8 cellular contexts compared by ENCODE assay signal in genomic region chr11:124740277-124740882, GRCh38. TPM values are rescaled to one million over a fixed set of nuclear protein-coding genes. Genes with fewer than 3 reads are reported as not detected.
DNase-seq lines count a peak whose midpoint lies in the region; ATAC-seq, FAIRE-seq and TF ChIP-seq lines count a peak whose summit lies in the region.

No MANE protein-coding gene starts in this region.

- H3K4me3 Mint-ChIP-seq in CD8-positive, alpha-beta T cell = peak overlapping the region; percentile 83

- no peak for FAIRE-seq in HepG2 (lab: Jason Lieb, UNC)

- peaks cover 16% of the 10 kb centered on the region for H3K4me1 ChIP-seq in CD8-positive, alpha-beta T cell (ENCODE audit: insufficient read depth, low read length)
- peaks cover 18% of the 10 kb centered on the region for H3K4me1 ChIP-seq in HepG2 (ENCODE audit: insufficient read depth, low read length)

- no peak overlapping the region for H2AFZ ChIP-seq in HepG2 (ENCODE audit: low read length)

- TF ChIP-seq RAD21 in HepG2 (CRISPR knock-in tag; IDR thresholded peaks at IDR 0.05) = no peak

- H3K36me3 Mint-ChIP-seq in CD8-positive, alpha-beta T cell = no peaks in the 10 kb centered on the region

- H3K27me3 ChIP-seq in CD8-positive, alpha-beta T cell (ENCODE audit: insufficient read depth, low read length) = no peaks in the 10 kb centered on the region
- H3K27me3 ChIP-seq in brain microvascular endothelial cell (replicated peaks) (peaks cover 2% of the 10 kb centered on the region), HepG2 (ENCODE audit: control insufficient read depth in 1 of 2, insufficient read depth in 2 of 2, low read length in 2 of 2) (peaks cover 2 to 81% of the 10 kb centered on the region in 2 experiments; a peak in 4 of 5 replicates)

- TF ChIP-seq EP300 in HepG2 (IDR thresholded peaks at IDR 0.05; ENCODE audit: low read depth in 2 of 2, low read length in 2 of 2) = no peak
- TF ChIP-seq EP300 in HepG2 (CRISPR knock-in tag; IDR thresholded peaks at IDR 0.05; ENCODE audit: borderline replicate concordance) = no peak

- H3K9me3 ChIP-seq in CD8-positive, alpha-beta T cell (ENCODE audit: low read length) = no peaks in the 10 kb centered on the region
- no peaks in the 10 kb centered on the region for H3K9me3 ChIP-seq in HepG2 (ENCODE audit: low read length)

- H3K9me3 Mint-ChIP-seq in CD8-positive, alpha-beta T cell = no peaks in the 10 kb centered on the region

- BruUV-seq in HepG2 (replicated peaks; lab: Mats Ljungman, UMichigan) = no TSS peak

- peak overlapping the region; percentile 73 for H3K4me3 ChIP-seq in CD8-positive, alpha-beta T cell (ENCODE audit: low read depth, low read length)
- H3K4me3 ChIP-seq in brain microvascular endothelial cell (ENCODE audit: low read depth, low read length) (peak overlapping the region; percentile 64), HepG2 (replicated peaks in 1 of 3; ENCODE audit: insufficient read depth in 1 of 3, low read depth in 2 of 3, low read length in 3 of 3) (peak overlapping the region; percentile 41 to 68 (median 64))

- no peak overlapping the region for H3K9ac ChIP-seq in HepG2 (ENCODE audit: insufficient read depth, low read depth, low read length)

- TF ChIP-seq CTCF in CD8-positive, alpha-beta T cell (IDR thresholded peaks at IDR 0.05) = peak; percentile 73
- TF ChIP-seq CTCF in brain microvascular endothelial cell (IDR thresholded peaks at IDR 0.05; ENCODE audit: low read depth, low read length, missing control alignments) = peak; percentile 68
- no peak for TF ChIP-seq CTCF in HepG2 (CRISPR knock-in tag; IDR thresholded peaks at IDR 0.05)

- peaks cover 23% of the 10 kb centered on the region for H3K4me1 Mint-ChIP-seq in CD8-positive, alpha-beta T cell (ENCODE audit: low read depth)

- ATAC-seq in CD8-positive, alpha-beta T cell = peak; percentile 54
- ATAC-seq in GM19467 (IDR thresholded peaks at IDR 0.05; ENCODE audit: unreplicated experiment) (peak; percentile 44), HG03565 (IDR thresholded peaks at IDR 0.05; ENCODE audit: unreplicated experiment) (peak; percentile 32), HepG2 (peak; percentile 50)

- H3K27ac ChIP-seq in CD8-positive, alpha-beta T cell (ENCODE audit: low read depth, low read length) = no peak overlapping the region
- no peak overlapping the region for H3K27ac ChIP-seq in brain microvascular endothelial cell
- H3K27ac ChIP-seq in HepG2 (ENCODE audit: extremely low read length, insufficient read depth, low read length) = no peak overlapping the region

- H3K27me3 Mint-ChIP-seq in CD8-positive, alpha-beta T cell (ENCODE audit: low read depth) = peaks cover 5% of the 10 kb centered on the region

- CTCF ChIA-PET in CD8-positive, alpha-beta T cell (lab: Charles Lee) = interaction anchor here (0.8 to 1.6 kb wide), 8 partner anchors 8 to 97 kb away, joined by 3 to 5 read pairs (median 3); partner anchors contain the start of genes SIAE and SPA17
- CTCF ChIA-PET in HepG2 (lab: Yijun Ruan, JAX; ENCODE audit: low intra/inter-chr PET ratio, low total read pairs) = interaction anchor here (1.5 kb wide), 1 partner anchor 19 kb away, joined by 3 read pairs; no protein-coding TSS in a partner anchor

- no peak overlapping the region for H3K27ac Mint-ChIP-seq in CD8-positive, alpha-beta T cell

- in situ Hi-C loops in brain microvascular endothelial cell (cut with HindIII; ENCODE audit: low pct_ligation_motif_present, low sequenced_read_pairs) = no loop called here
- in situ Hi-C loops in HepG2 (cut with HindIII; ENCODE audit: extremely low pct_ligation_motif_present, low pct_unique_long_range_greater_than_20kb) = no loop called here

- H3K79me2 ChIP-seq in HepG2 (ENCODE audit: insufficient read depth, low read length) = no peaks in the 10 kb centered on the region

- no peak for TF ChIP-seq POLR2A in HepG2 (IDR thresholded peaks at IDR 0.05; ENCODE audit: insufficient read depth in 1 of 2, low read depth in 2 of 2, low read length in 2 of 2)

- H3K4me2 ChIP-seq in HepG2 (ENCODE audit: low read depth, low read length) = peak overlapping the region; percentile 80

- 27% methylated on average over 16 of the region's 37 CpGs for WGBS in HepG2 (ENCODE audit: low lambda C conversion rate)

- POLR2A ChIA-PET in CD8-positive, alpha-beta T cell (lab: Charles Lee) = interaction anchor here (0.9 to 1.9 kb wide), 2 partner anchors 67 to 98 kb away, joined by 3 to 5 read pairs; partner anchors contain the start of genes SIAE and SPA17
- POLR2A ChIA-PET in HepG2 (lab: Yijun Ruan, JAX) = interaction anchor here (0.6 to 1.3 kb wide), 3 partner anchors 11 to 23 kb away, joined by 4 to 6 read pairs (median 5); no protein-coding TSS in a partner anchor

- no peaks in the 10 kb centered on the region for H3K36me3 ChIP-seq in CD8-positive, alpha-beta T cell (ENCODE audit: insufficient read depth, low read length)
- no peaks in the 10 kb centered on the region for H3K36me3 ChIP-seq in brain microvascular endothelial cell (replicated peaks)
- H3K36me3 ChIP-seq in HepG2 (replicated peaks in 1 of 2; ENCODE audit: control insufficient read depth in 1 of 2, insufficient read depth in 2 of 2, low read length in 2 of 2) = no peaks in the 10 kb centered on the region

- DNase-seq in CD8-positive, alpha-beta T cell = peak in 5 of 7 experiments; percentile 18 to 71 (median 56)
- DNase-seq in SW480 (ENCODE audit: low spot score) (peak; percentile 41), brain microvascular endothelial cell (no peak), HepG2 (ENCODE audit: low spot score) (no peak), mucosa of gallbladder (ENCODE audit: low spot score) (no peak)
- peak; percentile 78 for DNase-seq in stimulated activated CD8-positive, alpha-beta memory T cell treated with anti-CD3 and anti-CD28 coated beads, Interleukin-4, amount 100 ng/mL, for 48 hours

- intact Hi-C loops in CD8-positive, alpha-beta T cell (cut with DNase I, micrococcal nuclease) = loop anchor here in 1 of 2 experiments (10.0 kb wide), 1 partner anchor 214 kb away; the partner anchor contains the start of gene CCDC15
- intact Hi-C loops in HepG2 (cut with micrococcal nuclease; ENCODE audit: unreplicated experiment) = loop anchor here (5.0 to 10.0 kb wide), 2 partner anchors 54 to 998 kb away; partner anchors contain the start of gene ZNF202

- no peaks in the 10 kb centered on the region for H4K20me1 ChIP-seq in HepG2 (ENCODE audit: insufficient read depth, low read length)

RNA-seq across cellular contexts. Expression of gene NRGN, which starts 0.6 kb away (rescaled TPM):
- under 1 TPM; 0.31 to 0.41 TPM for total RNA-seq in CD8-positive, alpha-beta T cell
- 0.18 TPM in 1 of 2 replicates, not detected in the other for total RNA-seq in HepG2 (2016; rRNA removed; fragmentation: Illumina TruSeq; extraction: Trizol)
- not detected in 2 replicates for total RNA-seq in HepG2 (2016; cell fraction: cytosol; rRNA removed; fragmentation: Illumina TruSeq; extraction: Trizol; ENCODE audit: low read depth)
- 0.19 TPM in 1 of 2 replicates, not detected in the other for total RNA-seq in HepG2 (2016; cell fraction: insoluble cytoplasmic fraction; rRNA removed; fragmentation: Illumina TruSeq; extraction: Trizol)
- not detected in 2 replicates for total RNA-seq in HepG2 (2016; cell fraction: membrane; rRNA removed; fragmentation: Illumina TruSeq; extraction: Trizol)
- total RNA-seq in HepG2 (2016; cell fraction: nucleus; rRNA removed; fragmentation: Illumina TruSeq; extraction: Trizol) = 0.34 and 0.47 TPM in 2 replicates
- polyA plus RNA-seq in HepG2 (2011; rRNA removed) = 0.12 and 0.22 TPM in 2 replicates
- polyA plus RNA-seq in HepG2 (2011; cell fraction: cytosol; rRNA removed) = 0.14 and 0.28 TPM in 2 replicates
- polyA plus RNA-seq in HepG2 (2011; cell fraction: nucleus; rRNA removed) = 0.97 and 1.5 TPM in 2 replicates
- 0.17 and 0.63 TPM in 2 replicates for polyA plus RNA-seq in HepG2 (2012)
- polyA plus RNA-seq in HepG2 (2016; cell fraction: cytosol; fragmentation: Illumina TruSeq; extraction: Trizol; ENCODE audit: low read depth) = 0.25 and 0.49 TPM in 2 replicates
- 0.46 and 0.95 TPM in 2 replicates for polyA plus RNA-seq in HepG2 (2016; cell fraction: insoluble cytoplasmic fraction; fragmentation: Illumina TruSeq; extraction: Trizol; ENCODE audit: low read depth)
- polyA plus RNA-seq in HepG2 (2016; cell fraction: membrane; fragmentation: Illumina TruSeq; extraction: Trizol; ENCODE audit: low read depth) = 0.40 and 0.63 TPM in 2 replicates
- polyA plus RNA-seq in HepG2 (2016; cell fraction: nucleus; fragmentation: Illumina TruSeq; extraction: Trizol; ENCODE audit: insufficient read depth, low read depth) = 0.44 and 0.90 TPM in 2 replicates
- 0.98 and 1.9 TPM in 2 replicates for polyA minus RNA-seq in HepG2 (2011; rRNA and poly(A)+ RNA removed; ENCODE audit: low replicate concordance)
- not detected in 2 replicates for polyA minus RNA-seq in HepG2 (2011; cell fraction: cytosol; rRNA and poly(A)+ RNA removed)
- not detected in 2 replicates for polyA minus RNA-seq in HepG2 (2011; cell fraction: nucleus; rRNA and poly(A)+ RNA removed)
- total RNA-seq in mucosa of gallbladder = 6.1 TPM

RNA-seq across cellular contexts. Expression of gene VSIG2, which starts 11.7 kb away (rescaled TPM):
- total RNA-seq in CD8-positive, alpha-beta T cell = under 1 TPM; 0.58 to 0.65 TPM
- total RNA-seq in HepG2 (2016; rRNA removed; fragmentation: Illumina TruSeq; extraction: Trizol) = 0.46 and 0.80 TPM in 2 replicates
- 0.44 and 0.71 TPM in 2 replicates for total RNA-seq in HepG2 (2016; cell fraction: cytosol; rRNA removed; fragmentation: Illumina TruSeq; extraction: Trizol; ENCODE audit: low read depth)
- total RNA-seq in HepG2 (2016; cell fraction: insoluble cytoplasmic fraction; rRNA removed; fragmentation: Illumina TruSeq; extraction: Trizol) = 0.16 and 0.37 TPM in 2 replicates
- total RNA-seq in HepG2 (2016; cell fraction: membrane; rRNA removed; fragmentation: Illumina TruSeq; extraction: Trizol) = 0.49 and 0.62 TPM in 2 replicates
- 0.66 and 0.68 TPM in 2 replicates for total RNA-seq in HepG2 (2016; cell fraction: nucleus; rRNA removed; fragmentation: Illumina TruSeq; extraction: Trizol)
- polyA plus RNA-seq in HepG2 (2011; rRNA removed) = 2.7 and 3.5 TPM in 2 replicates
- 2.0 and 3.1 TPM in 2 replicates for polyA plus RNA-seq in HepG2 (2011; cell fraction: cytosol; rRNA removed)
- 3.6 and 3.8 TPM in 2 replicates for polyA plus RNA-seq in HepG2 (2011; cell fraction: nucleus; rRNA removed)
- polyA plus RNA-seq in HepG2 (2012) = 0.79 and 1.0 TPM in 2 replicates
- polyA plus RNA-seq in HepG2 (2016; cell fraction: cytosol; fragmentation: Illumina TruSeq; extraction: Trizol; ENCODE audit: low read depth) = 0.61 and 0.80 TPM in 2 replicates
- 0.58 TPM in 1 of 2 replicates, not detected in the other for polyA plus RNA-seq in HepG2 (2016; cell fraction: insoluble cytoplasmic fraction; fragmentation: Illumina TruSeq; extraction: Trizol; ENCODE audit: low read depth)
- polyA plus RNA-seq in HepG2 (2016; cell fraction: membrane; fragmentation: Illumina TruSeq; extraction: Trizol; ENCODE audit: low read depth) = 0.61 and 0.72 TPM in 2 replicates
- polyA plus RNA-seq in HepG2 (2016; cell fraction: nucleus; fragmentation: Illumina TruSeq; extraction: Trizol; ENCODE audit: insufficient read depth, low read depth) = 0.99 and 1.3 TPM in 2 replicates
- 2.1 TPM in 1 of 2 replicates, not detected in the other for polyA minus RNA-seq in HepG2 (2011; rRNA and poly(A)+ RNA removed; ENCODE audit: low replicate concordance)
- polyA minus RNA-seq in HepG2 (2011; cell fraction: cytosol; rRNA and poly(A)+ RNA removed) = 0.49 TPM in 1 of 2 replicates, not detected in the other
- polyA minus RNA-seq in HepG2 (2011; cell fraction: nucleus; rRNA and poly(A)+ RNA removed) = 0.39 TPM in 1 of 2 replicates, not detected in the other
- total RNA-seq in mucosa of gallbladder = 24.3 TPM

RNA-seq across cellular contexts. Expression of gene ESAM, which starts 21.7 kb away (rescaled TPM):
- 1 to 10 TPM in 1 of 2 experiments, under 1 TPM in 1; 0.69 to 1.6 TPM for total RNA-seq in CD8-positive, alpha-beta T cell
- total RNA-seq in HepG2 (2016; rRNA removed; fragmentation: Illumina TruSeq; extraction: Trizol) (0.48 and 1.2 TPM in 2 replicates), mucosa of gallbladder (22.0 TPM)
- total RNA-seq in HepG2 (2016; cell fraction: cytosol; rRNA removed; fragmentation: Illumina TruSeq; extraction: Trizol; ENCODE audit: low read depth) = 0.44 and 0.51 TPM in 2 replicates
- 0.33 and 1.5 TPM in 2 replicates for total RNA-seq in HepG2 (2016; cell fraction: insoluble cytoplasmic fraction; rRNA removed; fragmentation: Illumina TruSeq; extraction: Trizol)
- 0.65 and 0.80 TPM in 2 replicates for total RNA-seq in HepG2 (2016; cell fraction: membrane; rRNA removed; fragmentation: Illumina TruSeq; extraction: Trizol)
- total RNA-seq in HepG2 (2016; cell fraction: nucleus; rRNA removed; fragmentation: Illumina TruSeq; extraction: Trizol) = 1.5 and 1.9 TPM in 2 replicates
- 6.3 and 6.8 TPM in 2 replicates for polyA plus RNA-seq in HepG2 (2011; rRNA removed)
- 2.8 and 4.8 TPM in 2 replicates for polyA plus RNA-seq in HepG2 (2011; cell fraction: cytosol; rRNA removed)
- 5.1 and 7.8 TPM in 2 replicates for polyA plus RNA-seq in HepG2 (2011; cell fraction: nucleus; rRNA removed)
- 0.59 and 0.89 TPM in 2 replicates for polyA plus RNA-seq in HepG2 (2012)
- 0.98 and 1.0 TPM in 2 replicates for polyA plus RNA-seq in HepG2 (2016; cell fraction: cytosol; fragmentation: Illumina TruSeq; extraction: Trizol; ENCODE audit: low read depth)
- polyA plus RNA-seq in HepG2 (2016; cell fraction: insoluble cytoplasmic fraction; fragmentation: Illumina TruSeq; extraction: Trizol; ENCODE audit: low read depth) = 0.95 and 1.4 TPM in 2 replicates
- polyA plus RNA-seq in HepG2 (2016; cell fraction: membrane; fragmentation: Illumina TruSeq; extraction: Trizol; ENCODE audit: low read depth) = 0.85 and 1.4 TPM in 2 replicates
- 2.5 and 3.0 TPM in 2 replicates for polyA plus RNA-seq in HepG2 (2016; cell fraction: nucleus; fragmentation: Illumina TruSeq; extraction: Trizol; ENCODE audit: insufficient read depth, low read depth)
- 3.0 and 4.4 TPM in 2 replicates for polyA minus RNA-seq in HepG2 (2011; rRNA and poly(A)+ RNA removed; ENCODE audit: low replicate concordance)
- 1.8 and 2.2 TPM in 2 replicates for polyA minus RNA-seq in HepG2 (2011; cell fraction: cytosol; rRNA and poly(A)+ RNA removed)
- polyA minus RNA-seq in HepG2 (2011; cell fraction: nucleus; rRNA and poly(A)+ RNA removed) = 1.9 and 3.0 TPM in 2 replicates

RNA-seq across cellular contexts. Expression of gene MSANTD2, which starts 59.8 kb away (rescaled TPM):
- 1 to 10 TPM; 4.3 to 4.5 TPM for total RNA-seq in CD8-positive, alpha-beta T cell
- total RNA-seq in HepG2 (2016; rRNA removed; fragmentation: Illumina TruSeq; extraction: Trizol) (6.8 and 10.1 TPM in 2 replicates), mucosa of gallbladder (12.1 TPM)
- total RNA-seq in HepG2 (2016; cell fraction: cytosol; rRNA removed; fragmentation: Illumina TruSeq; extraction: Trizol; ENCODE audit: low read depth) = 2.0 and 2.6 TPM in 2 replicates
- 5.6 and 10.3 TPM in 2 replicates for total RNA-seq in HepG2 (2016; cell fraction: insoluble cytoplasmic fraction; rRNA removed; fragmentation: Illumina TruSeq; extraction: Trizol)
- 4.5 and 5.1 TPM in 2 replicates for total RNA-seq in HepG2 (2016; cell fraction: membrane; rRNA removed; fragmentation: Illumina TruSeq; extraction: Trizol)
- total RNA-seq in HepG2 (2016; cell fraction: nucleus; rRNA removed; fragmentation: Illumina TruSeq; extraction: Trizol) = 15.8 and 18.9 TPM in 2 replicates
- polyA plus RNA-seq in HepG2 (2011; rRNA removed) = 7.5 and 8.7 TPM in 2 replicates
- 2.1 and 2.7 TPM in 2 replicates for polyA plus RNA-seq in HepG2 (2011; cell fraction: cytosol; rRNA removed)
- 19.4 and 25.6 TPM in 2 replicates for polyA plus RNA-seq in HepG2 (2011; cell fraction: nucleus; rRNA removed)
- 6.6 and 7.1 TPM in 2 replicates for polyA plus RNA-seq in HepG2 (2012)
- 1.8 and 2.2 TPM in 2 replicates for polyA plus RNA-seq in HepG2 (2016; cell fraction: cytosol; fragmentation: Illumina TruSeq; extraction: Trizol; ENCODE audit: low read depth)
- 7.1 and 7.6 TPM in 2 replicates for polyA plus RNA-seq in HepG2 (2016; cell fraction: insoluble cytoplasmic fraction; fragmentation: Illumina TruSeq; extraction: Trizol; ENCODE audit: low read depth)
- polyA plus RNA-seq in HepG2 (2016; cell fraction: membrane; fragmentation: Illumina TruSeq; extraction: Trizol; ENCODE audit: low read depth) = 3.7 and 3.8 TPM in 2 replicates
- 45.5 and 49.8 TPM in 2 replicates for polyA plus RNA-seq in HepG2 (2016; cell fraction: nucleus; fragmentation: Illumina TruSeq; extraction: Trizol; ENCODE audit: insufficient read depth, low read depth)
- polyA minus RNA-seq in HepG2 (2011; rRNA and poly(A)+ RNA removed; ENCODE audit: low replicate concordance) = 1.6 and 4.0 TPM in 2 replicates
- 2.7 and 4.0 TPM in 2 replicates for polyA minus RNA-seq in HepG2 (2011; cell fraction: cytosol; rRNA and poly(A)+ RNA removed)
- 14.8 and 19.6 TPM in 2 replicates for polyA minus RNA-seq in HepG2 (2011; cell fraction: nucleus; rRNA and poly(A)+ RNA removed)

Comparison
In these comparisons a context has a peak if more than half of its experiments do, and no peak if none do; other contexts are left out.
1. DNase-seq: peak in CD8-positive, alpha-beta T cell (5 of 7), SW480 (single experiment) and stimulated activated CD8-positive, alpha-beta memory T cell treated with anti-CD3 and anti-CD28 coated beads, Interleukin-4, amount 100 ng/mL, for 48 hours (single experiment); none in brain microvascular endothelial cell (single experiment), HepG2 (single experiment) and mucosa of gallbladder (single experiment).
2. RNA of gene VSIG2, which starts 11.7 kb away (total RNA-seq): 24.3 TPM in mucosa of gallbladder (single experiment); 0.16 to 0.80 TPM in HepG2 and 0.58 to 0.65 TPM in CD8-positive, alpha-beta T cell; every median in the first group is over 10 times any median in the second.
3. Peak in every context shown above with its lines, with median percentiles within 50 percentile points of each other: ATAC-seq and H3K4me3 ChIP-seq.